1 cellular context compared by ENCODE assay signal in the genomic region with DNA sequence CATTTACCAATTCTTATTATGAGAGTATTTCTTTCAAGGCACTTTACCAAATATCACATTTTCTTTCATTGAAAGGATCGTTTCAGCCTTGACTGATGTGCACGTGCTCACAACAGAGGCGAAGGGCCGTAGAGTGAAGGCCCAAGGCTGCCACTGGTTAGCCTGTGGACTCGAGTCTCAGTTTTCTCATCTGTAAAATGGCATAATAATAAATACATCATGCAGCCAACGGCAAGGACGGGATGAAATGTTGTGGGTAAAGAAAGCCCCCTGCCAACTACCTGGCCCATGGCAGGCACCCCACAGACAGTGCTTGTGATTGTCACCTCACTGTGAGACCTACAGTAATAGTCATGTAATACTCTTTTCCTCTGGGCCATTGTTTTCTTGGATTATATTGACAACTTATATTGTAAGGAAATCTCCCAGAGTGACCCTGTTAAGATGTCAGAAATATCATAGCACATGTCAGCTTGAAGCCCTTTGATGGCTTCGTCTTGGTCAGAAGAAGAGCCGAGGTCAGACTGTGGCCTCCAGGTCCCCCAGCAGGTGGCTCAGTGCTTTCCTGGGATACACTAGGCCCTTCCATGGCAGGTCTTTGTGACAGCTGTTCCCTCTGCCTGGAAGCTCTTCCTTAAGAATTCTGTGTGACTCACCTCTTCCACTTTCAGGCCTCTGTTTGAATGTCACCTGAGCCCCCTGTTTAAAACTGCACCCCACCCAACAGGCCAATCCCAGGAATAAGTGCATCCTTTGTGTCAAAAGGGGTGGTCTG.
TF ChIP-seq lines count a peak whose summit lies in the region.

No MANE protein-coding gene starts in this region.

TF ChIP-seq in HepG2, 621 proteins besides CTCF, POLR2A, EP300 and RAD21 (continued from another document and continues in another):
- 0 out of 2 replicates have a peak, but pooled peaks have one; percentile 48 for TF ChIP-seq ZBED4 (CRISPR knock-in tag; IDR thresholded peaks at IDR 0.05; ENCODE audit: borderline replicate concordance)
- no peak for TF ChIP-seq ZSCAN21 (CRISPR knock-in tag; IDR thresholded peaks at IDR 0.05; ENCODE audit: borderline replicate concordance)
- TF ChIP-seq ELF4 (CRISPR knock-in tag; IDR thresholded peaks at IDR 0.05; ENCODE audit: borderline replicate concordance), result no peak
- TF ChIP-seq NFATC3 (CRISPR knock-in tag; IDR thresholded peaks at IDR 0.05), result no peak
- 0 out of 2 replicates have a peak, but pooled peaks have one; percentile 64 for TF ChIP-seq IRF2 (CRISPR knock-in tag; IDR thresholded peaks at IDR 0.05)
- peak; percentile 36; the same call in 1 of the 2 replicates for TF ChIP-seq MED1 (CRISPR knock-in tag; IDR thresholded peaks at IDR 0.05)
- no peak for TF ChIP-seq NFRKB (IDR thresholded peaks at IDR 0.05)
- TF ChIP-seq ZMYM4 (CRISPR knock-in tag; IDR thresholded peaks at IDR 0.05), result peak; percentile 33; the same call in 1 of the 2 replicates
- peak; percentile 40 for TF ChIP-seq CBX1 (IDR thresholded peaks at IDR 0.05; ENCODE audit: low read depth)
- peak; percentile 60; the same call in 1 of the 2 replicates for TF ChIP-seq CHD4 (IDR thresholded peaks at IDR 0.05; ENCODE audit: borderline replicate concordance, low read length)
- TF ChIP-seq ZNF639 (CRISPR knock-in tag; conservative IDR thresholded peaks at IDR 0.05), result no peak; the same call in 1 of the 2 replicates
- TF ChIP-seq TBL1XR1 (IDR thresholded peaks at IDR 0.05; ENCODE audit: borderline replicate concordance, low read length, partially characterized antibody), result no peak
- peak; percentile 45 for TF ChIP-seq MED8 (CRISPR knock-in tag; IDR thresholded peaks at IDR 0.05; ENCODE audit: insufficient replicate concordance)
- TF ChIP-seq, protein P1, sequence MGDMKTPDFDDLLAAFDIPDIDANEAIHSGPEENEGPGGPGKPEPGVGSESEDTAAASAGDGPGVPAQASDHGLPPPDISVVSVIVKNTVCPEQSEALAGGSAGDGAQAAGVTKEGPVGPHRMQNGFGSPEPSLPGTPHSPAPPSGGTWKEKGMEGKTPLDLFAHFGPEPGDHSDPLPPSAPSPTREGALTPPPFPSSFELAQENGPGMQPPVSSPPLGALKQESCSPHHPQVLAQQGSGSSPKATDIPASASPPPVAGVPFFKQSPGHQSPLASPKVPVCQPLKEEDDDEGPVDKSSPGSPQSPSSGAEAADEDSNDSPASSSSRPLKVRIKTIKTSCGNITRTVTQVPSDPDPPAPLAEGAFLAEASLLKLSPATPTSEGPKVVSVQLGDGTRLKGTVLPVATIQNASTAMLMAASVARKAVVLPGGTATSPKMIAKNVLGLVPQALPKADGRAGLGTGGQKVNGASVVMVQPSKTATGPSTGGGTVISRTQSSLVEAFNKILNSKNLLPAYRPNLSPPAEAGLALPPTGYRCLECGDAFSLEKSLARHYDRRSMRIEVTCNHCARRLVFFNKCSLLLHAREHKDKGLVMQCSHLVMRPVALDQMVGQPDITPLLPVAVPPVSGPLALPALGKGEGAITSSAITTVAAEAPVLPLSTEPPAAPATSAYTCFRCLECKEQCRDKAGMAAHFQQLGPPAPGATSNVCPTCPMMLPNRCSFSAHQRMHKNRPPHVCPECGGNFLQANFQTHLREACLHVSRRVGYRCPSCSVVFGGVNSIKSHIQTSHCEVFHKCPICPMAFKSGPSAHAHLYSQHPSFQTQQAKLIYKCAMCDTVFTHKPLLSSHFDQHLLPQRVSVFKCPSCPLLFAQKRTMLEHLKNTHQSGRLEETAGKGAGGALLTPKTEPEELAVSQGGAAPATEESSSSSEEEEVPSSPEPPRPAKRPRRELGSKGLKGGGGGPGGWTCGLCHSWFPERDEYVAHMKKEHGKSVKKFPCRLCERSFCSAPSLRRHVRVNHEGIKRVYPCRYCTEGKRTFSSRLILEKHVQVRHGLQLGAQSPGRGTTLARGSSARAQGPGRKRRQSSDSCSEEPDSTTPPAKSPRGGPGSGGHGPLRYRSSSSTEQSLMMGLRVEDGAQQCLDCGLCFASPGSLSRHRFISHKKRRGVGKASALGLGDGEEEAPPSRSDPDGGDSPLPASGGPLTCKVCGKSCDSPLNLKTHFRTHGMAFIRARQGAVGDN (CRISPR knock-in tag; IDR thresholded peaks at IDR 0.05), result peak; percentile 34; the same call in 1 of the 2 replicates
- no peak for TF ChIP-seq SKI (IDR thresholded peaks at IDR 0.05; ENCODE audit: partially characterized antibody)
- peak; percentile 33; the same call in 1 of the 2 replicates for TF ChIP-seq PATZ1 (CRISPR knock-in tag; IDR thresholded peaks at IDR 0.05)
- TF ChIP-seq CENPBD1 (CRISPR knock-in tag; IDR thresholded peaks at IDR 0.05; ENCODE audit: borderline replicate concordance, low read depth), result no peak
- TF ChIP-seq ZKSCAN1 (IDR thresholded peaks at IDR 0.05; ENCODE audit: low read length), result no peak
- no peak for TF ChIP-seq JUNB (CRISPR knock-in tag; IDR thresholded peaks at IDR 0.05; ENCODE audit: borderline replicate concordance)
- peak; percentile 48; the same call in 1 of the 2 replicates for TF ChIP-seq ZFY (CRISPR knock-in tag; IDR thresholded peaks at IDR 0.05)
- no peak for TF ChIP-seq TARDBP (CRISPR knock-in tag; IDR thresholded peaks at IDR 0.05)
- TF ChIP-seq UBTF (CRISPR knock-in tag; IDR thresholded peaks at IDR 0.05), result no peak
- no peak for TF ChIP-seq ZNF816 (CRISPR knock-in tag; IDR thresholded peaks at IDR 0.05; ENCODE audit: borderline replicate concordance)
- TF ChIP-seq HNF4A (CRISPR knock-in tag; IDR thresholded peaks at IDR 0.05), result 0 out of 2 replicates have a peak, but pooled peaks have one; percentile 17
- no peak for TF ChIP-seq KDM6A (CRISPR knock-in tag; IDR thresholded peaks at IDR 0.05; ENCODE audit: low read depth)
- 0 out of 2 replicates have a peak, but pooled peaks have one; percentile 42 for TF ChIP-seq HOXA5 (CRISPR knock-in tag; IDR thresholded peaks at IDR 0.05)
- 0 out of 2 replicates have a peak, but pooled peaks have one; percentile 8 for TF ChIP-seq RXRA (CRISPR knock-in tag; IDR thresholded peaks at IDR 0.05)
- no peak for TF ChIP-seq ZNF709 (CRISPR knock-in tag; IDR thresholded peaks at IDR 0.05)
- TF ChIP-seq, protein P2, sequence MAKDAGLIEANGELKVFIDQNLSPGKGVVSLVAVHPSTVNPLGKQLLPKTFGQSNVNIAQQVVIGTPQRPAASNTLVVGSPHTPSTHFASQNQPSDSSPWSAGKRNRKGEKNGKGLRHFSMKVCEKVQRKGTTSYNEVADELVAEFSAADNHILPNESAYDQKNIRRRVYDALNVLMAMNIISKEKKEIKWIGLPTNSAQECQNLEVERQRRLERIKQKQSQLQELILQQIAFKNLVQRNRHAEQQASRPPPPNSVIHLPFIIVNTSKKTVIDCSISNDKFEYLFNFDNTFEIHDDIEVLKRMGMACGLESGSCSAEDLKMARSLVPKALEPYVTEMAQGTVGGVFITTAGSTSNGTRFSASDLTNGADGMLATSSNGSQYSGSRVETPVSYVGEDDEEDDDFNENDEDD (CRISPR knock-in tag; IDR thresholded peaks at IDR 0.05; ENCODE audit: borderline replicate concordance), result peak; percentile 20; the same call in 1 of the 2 replicates
- TF ChIP-seq, protein P3, sequence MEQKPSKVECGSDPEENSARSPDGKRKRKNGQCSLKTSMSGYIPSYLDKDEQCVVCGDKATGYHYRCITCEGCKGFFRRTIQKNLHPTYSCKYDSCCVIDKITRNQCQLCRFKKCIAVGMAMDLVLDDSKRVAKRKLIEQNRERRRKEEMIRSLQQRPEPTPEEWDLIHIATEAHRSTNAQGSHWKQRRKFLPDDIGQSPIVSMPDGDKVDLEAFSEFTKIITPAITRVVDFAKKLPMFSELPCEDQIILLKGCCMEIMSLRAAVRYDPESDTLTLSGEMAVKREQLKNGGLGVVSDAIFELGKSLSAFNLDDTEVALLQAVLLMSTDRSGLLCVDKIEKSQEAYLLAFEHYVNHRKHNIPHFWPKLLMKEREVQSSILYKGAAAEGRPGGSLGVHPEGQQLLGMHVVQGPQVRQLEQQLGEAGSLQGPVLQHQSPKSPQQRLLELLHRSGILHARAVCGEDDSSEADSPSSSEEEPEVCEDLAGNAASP (CRISPR knock-in tag; IDR thresholded peaks at IDR 0.05; ENCODE audit: borderline replicate concordance), result peak; percentile 56; the same call in 1 of the 2 replicates
- TF ChIP-seq SAP130 (CRISPR knock-in tag; IDR thresholded peaks at IDR 0.05; ENCODE audit: low read depth), result peak; percentile 62
- no peak for TF ChIP-seq DMAP1 (CRISPR knock-in tag; IDR thresholded peaks at IDR 0.05)
- TF ChIP-seq MAZ (IDR thresholded peaks at IDR 0.05; ENCODE audit: borderline replicate concordance, low read depth, low read length), result no peak
- no peak for TF ChIP-seq MAZ (CRISPR knock-in tag; IDR thresholded peaks at IDR 0.05; ENCODE audit: low read depth)
- no peak for TF ChIP-seq KLF12 (CRISPR knock-in tag; IDR thresholded peaks at IDR 0.05; ENCODE audit: borderline replicate concordance)
- 0 out of 2 replicates have a peak, but pooled peaks have one; percentile 56 for TF ChIP-seq REPIN1 (CRISPR knock-in tag; IDR thresholded peaks at IDR 0.05; ENCODE audit: borderline replicate concordance, low read depth)
- TF ChIP-seq, protein P4, sequence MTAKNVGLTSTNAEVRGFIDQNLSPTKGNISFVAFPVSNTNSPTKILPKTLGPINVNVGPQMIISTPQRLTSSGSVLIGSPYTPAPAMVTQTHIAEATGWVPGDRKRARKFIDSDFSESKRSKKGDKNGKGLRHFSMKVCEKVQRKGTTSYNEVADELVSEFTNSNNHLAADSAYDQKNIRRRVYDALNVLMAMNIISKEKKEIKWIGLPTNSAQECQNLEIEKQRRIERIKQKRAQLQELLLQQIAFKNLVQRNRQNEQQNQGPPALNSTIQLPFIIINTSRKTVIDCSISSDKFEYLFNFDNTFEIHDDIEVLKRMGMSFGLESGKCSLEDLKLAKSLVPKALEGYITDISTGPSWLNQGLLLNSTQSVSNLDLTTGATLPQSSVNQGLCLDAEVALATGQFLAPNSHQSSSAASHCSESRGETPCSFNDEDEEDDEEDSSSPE (CRISPR knock-in tag; IDR thresholded peaks at IDR 0.05), result peak; percentile 46; the same call in 1 of the 2 replicates
- TF ChIP-seq ZNF598 (CRISPR knock-in tag; IDR thresholded peaks at IDR 0.05; ENCODE audit: borderline replicate concordance), result 0 out of 2 replicates have a peak, but pooled peaks have one; percentile 4
